29 cellular contexts compared by ENCODE assay signal in the genomic region with DNA sequence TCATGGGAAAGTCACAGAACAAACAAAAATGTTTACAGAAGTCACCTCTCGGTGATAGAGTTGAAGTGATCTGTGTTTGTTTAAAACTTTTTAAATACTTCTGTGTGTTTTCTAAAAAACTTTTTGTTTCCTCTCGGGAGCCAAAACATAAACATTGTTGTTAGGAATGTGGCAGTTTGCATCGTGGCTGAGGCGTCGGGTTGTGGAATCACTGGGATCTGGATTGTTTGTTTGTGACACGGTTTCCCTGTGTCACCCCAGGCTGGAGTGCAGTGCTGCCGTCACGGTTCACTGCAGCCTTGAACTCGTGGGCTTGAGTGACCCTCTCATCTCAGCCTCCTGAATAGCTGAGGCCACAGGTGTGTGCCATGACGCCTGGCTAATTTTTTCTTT. TPM values are rescaled to one million over a fixed set of nuclear protein-coding genes. Genes with fewer than 3 reads are reported as not detected.
DNase-seq lines count a peak whose midpoint lies in the region; ATAC-seq, FAIRE-seq and TF ChIP-seq lines count a peak whose summit lies in the region.
"Had no signal": no experiment of that assay in that cellular context is flagged by ENCODE, and none has a peak within 500 bp of the region (broad histone marks: within the 10 kb centered on the region; RNA-seq: fewer than 3 reads in every experiment).

No MANE protein-coding gene starts in this region.

- peak; percentile 29 for DNase-seq in AG08396 (ENCODE audit: low spot score)
- peak in 1 of 2 experiments; percentile 65 for DNase-seq in SJSA1 (ENCODE audit: low read depth in 1 of 2, low spot score in 2 of 2)
- DNase-seq in kidney: peak; percentile 47
- no peak for DNase-seq in stimulated activated CD4-positive, alpha-beta T cell treated with anti-CD3 and anti-CD28 coated beads, Interleukin-4, amount 100 ng/mL, for 4 hours
- no peak for DNase-seq in GM10248 (ENCODE audit: extremely low spot score)
- DNase-seq in WTC11 (ENCODE audit: low spot score): no peak
- DNase-seq: ACHN; activated CD8-positive, alpha-beta T cell treated with anti-CD3 and anti-CD28 coated beads for 36 hours; activated gamma-delta T cell; activated naive CD8-positive, alpha-beta T cell treated with anti-CD3 and anti-CD28 coated beads, Interleukin-2, amount 50 U/mL, for 24 hours; activated T-cell treated with anti-CD3 and anti-CD28 coated beads for 4 hours; effector memory CD4-positive, alpha-beta T cell; left lung; MV-4-11; naive thymus-derived CD8-positive, alpha-beta T cell; NCI-H1694; NCI-H2171 treated with DMSO at 0.1 percent for 48 hours; NCI-H526 treated with DMSO at 0.1 percent for 48 hours; right lobe of liver had no signal

- peaks cover 25% of the 10 kb centered on the region for H3K9me3 Mint-ChIP-seq in WTC11
- H3K9me3 Mint-ChIP-seq: activated CD8-positive, alpha-beta T cell treated with anti-CD3 and anti-CD28 coated beads for 36 hours; T-helper 2 cell treated with Interferon-gamma antibody and Interleukin-4, amounts not matched to agents 5 μg/mL and 100 μg/mL, for 36 hours had no signal

- ATAC-seq in WTC11: no peak
- ATAC-seq in HG02852 (IDR thresholded peaks at IDR 0.05; ENCODE audit: unreplicated experiment): no peak
- ATAC-seq: activated CD8-positive, alpha-beta T cell treated with anti-CD3 and anti-CD28 coated beads for 36 hours; activated naive CD8-positive, alpha-beta T cell treated with anti-CD3 and anti-CD28 coated beads, Interleukin-2, amount 50 U/mL, for 24 hours; esophagus mucosa; HCT116; naive thymus-derived CD8-positive, alpha-beta T cell; right lobe of liver; SK-N-SH treated with all-trans-retinoic acid at 6 μM for 48 hours had no signal

- H3K4me3 ChIP-seq in SJSA1: no peak overlapping the region
- H3K4me3 ChIP-seq in kidney (ENCODE audit: low read length in 2 of 2): no peak overlapping the region
- H3K4me3 ChIP-seq in subcutaneous abdominal adipose tissue (ENCODE audit: low read depth in 1 of 5, low read length in 5 of 5): no peak overlapping the region
- H3K4me3 ChIP-seq: left lung, right lobe of liver had no signal

- intact Hi-C loops in kidney (cut with DNase I): no loop called here

- H3K9me3 ChIP-seq in SJSA1 (replicated peaks): no peaks in the 10 kb centered on the region; the same call in 1 of the 2 replicates
- H3K9me3 ChIP-seq in kidney (ENCODE audit: control insufficient read depth in 1 of 2, low read length in 2 of 2): no peaks in the 10 kb centered on the region
- no peaks in the 10 kb centered on the region for H3K9me3 ChIP-seq in subcutaneous abdominal adipose tissue (ENCODE audit: control insufficient read depth in 5 of 5, low read length in 5 of 5)
- H3K9me3 ChIP-seq: left lung, right lobe of liver had no signal

- H3K4me1 ChIP-seq in SJSA1 (replicated peaks) (peaks cover 6% of the 10 kb centered on the region), kidney (ENCODE audit: control insufficient read depth in 1 of 2, insufficient read depth in 1 of 2, low read depth in 1 of 2, low read length in 2 of 2) (peaks cover 4 to 18% of the 10 kb centered on the region in 2 donors), subcutaneous abdominal adipose tissue (ENCODE audit: control insufficient read depth in 5 of 5, insufficient read depth in 5 of 5, low read length in 5 of 5) (peaks cover 1 to 26% (median 23%) of the 10 kb centered on the region in 5 donors)
- H3K4me1 ChIP-seq: right lobe of liver had no signal

- peaks cover 10% of the 10 kb centered on the region for H3K36me3 Mint-ChIP-seq in WTC11
- H3K36me3 Mint-ChIP-seq: naive thymus-derived CD8-positive, alpha-beta T cell had no signal

- no peak overlapping the region for H3K4me3 Mint-ChIP-seq in WTC11
- H3K4me3 Mint-ChIP-seq: activated CD8-positive, alpha-beta T cell treated with anti-CD3 and anti-CD28 coated beads for 36 hours; activated naive CD8-positive, alpha-beta T cell treated with anti-CD3 and anti-CD28 coated beads, Interleukin-2, amount 50 U/mL, for 24 hours; brain; naive thymus-derived CD8-positive, alpha-beta T cell; T-helper 2 cell treated with Interferon-gamma antibody and Interleukin-4, amounts not matched to agents 5 μg/mL and 100 μg/mL, for 36 hours had no signal

- no peak overlapping the region for H3K27ac Mint-ChIP-seq in WTC11
- H3K27ac Mint-ChIP-seq: activated CD8-positive, alpha-beta T cell treated with anti-CD3 and anti-CD28 coated beads for 36 hours; activated naive CD8-positive, alpha-beta T cell treated with anti-CD3 and anti-CD28 coated beads, Interleukin-2, amount 50 U/mL, for 24 hours; T-helper 2 cell treated with Interferon-gamma antibody and Interleukin-4, amounts not matched to agents 5 μg/mL and 100 μg/mL, for 36 hours had no signal

- TF ChIP-seq CTCF in kidney (IDR thresholded peaks at IDR 0.05; ENCODE audit: borderline replicate concordance, extremely low read depth, insufficient read depth): no peak
- no peak for TF ChIP-seq CTCF in GM10248 (IDR thresholded peaks at IDR 0.05; ENCODE audit: control extremely low read depth, extremely low read depth, low read depth, missing control alignments)
- TF ChIP-seq CTCF in WTC11 (IDR thresholded peaks at IDR 0.05): no peak

- CTCF ChIA-PET in GM10248 (lab: Yijun Ruan, JAX) (no interaction called here), WTC11 (lab: Charles Lee) (interaction anchor here (1.8 kb wide), 1 partner anchor 16 kb away, joined by 8 read pairs; no protein-coding TSS in a partner anchor)

- H3K36me3 ChIP-seq in SJSA1 (no peaks in the 10 kb centered on the region), kidney (ENCODE audit: control insufficient read depth in 1 of 2, insufficient read depth in 2 of 2, low read length in 2 of 2) (no peaks in the 10 kb centered on the region), subcutaneous abdominal adipose tissue (ENCODE audit: control insufficient read depth in 5 of 5, insufficient read depth in 5 of 5, low read length in 5 of 5) (no peaks in the 10 kb centered on the region)
- H3K36me3 ChIP-seq: left lung, right lobe of liver had no signal

- H3K9ac ChIP-seq in kidney (ENCODE audit: low read length in 2 of 2) (no peak overlapping the region), subcutaneous abdominal adipose tissue (ENCODE audit: low read length in 5 of 5) (peak overlapping the region in 1 of 5 donors; percentile 16)
- H3K9ac ChIP-seq: KMS-11 had no signal

- H3K4me1 Mint-ChIP-seq in WTC11: no peaks in the 10 kb centered on the region
- H3K4me1 Mint-ChIP-seq: activated naive CD8-positive, alpha-beta T cell treated with anti-CD3 and anti-CD28 coated beads, Interleukin-2, amount 50 U/mL, for 24 hours; naive thymus-derived CD8-positive, alpha-beta T cell had no signal

- peak overlapping the region; percentile 21; the same call in 1 of the 2 replicates for H3K27ac ChIP-seq in SJSA1
- peak overlapping the region; percentile 60 to 80 for H3K27ac ChIP-seq in kidney (ENCODE audit: low read depth in 2 of 2, low read length in 2 of 2)
- H3K27ac ChIP-seq in subcutaneous abdominal adipose tissue (ENCODE audit: low read depth, low read length): peak overlapping the region; percentile 75
- H3K27ac ChIP-seq: C4-2B, KMS-11, right lobe of liver had no signal

- H3K27me3 ChIP-seq in SJSA1 (replicated peaks) (no peaks in the 10 kb centered on the region), subcutaneous abdominal adipose tissue (ENCODE audit: control insufficient read depth in 5 of 5, insufficient read depth in 4 of 5, low read length in 5 of 5) (no peaks in the 10 kb centered on the region)
- H3K27me3 ChIP-seq: left lung, right lobe of liver had no signal

- no peaks in the 10 kb centered on the region; the same call in 1 of the 2 replicates for H3K27me3 Mint-ChIP-seq in WTC11 (ENCODE audit: low read depth)
- H3K27me3 Mint-ChIP-seq: activated CD8-positive, alpha-beta T cell treated with anti-CD3 and anti-CD28 coated beads for 36 hours; activated naive CD8-positive, alpha-beta T cell treated with anti-CD3 and anti-CD28 coated beads, Interleukin-2, amount 50 U/mL, for 24 hours had no signal

- POLR2A ChIA-PET in GM10248 (lab: Yijun Ruan, JAX) (no interaction called here), WTC11 (lab: Charles Lee) (no interaction called here)

- no peak for FAIRE-seq in kidney (lab: Jason Lieb, UNC)
- FAIRE-seq: G401.6 had no signal

TF ChIP-seq in WTC11, 78 proteins besides CTCF, POLR2A, EP300 and RAD21 (continues in another document):
- TF ChIP-seq, protein P1, sequence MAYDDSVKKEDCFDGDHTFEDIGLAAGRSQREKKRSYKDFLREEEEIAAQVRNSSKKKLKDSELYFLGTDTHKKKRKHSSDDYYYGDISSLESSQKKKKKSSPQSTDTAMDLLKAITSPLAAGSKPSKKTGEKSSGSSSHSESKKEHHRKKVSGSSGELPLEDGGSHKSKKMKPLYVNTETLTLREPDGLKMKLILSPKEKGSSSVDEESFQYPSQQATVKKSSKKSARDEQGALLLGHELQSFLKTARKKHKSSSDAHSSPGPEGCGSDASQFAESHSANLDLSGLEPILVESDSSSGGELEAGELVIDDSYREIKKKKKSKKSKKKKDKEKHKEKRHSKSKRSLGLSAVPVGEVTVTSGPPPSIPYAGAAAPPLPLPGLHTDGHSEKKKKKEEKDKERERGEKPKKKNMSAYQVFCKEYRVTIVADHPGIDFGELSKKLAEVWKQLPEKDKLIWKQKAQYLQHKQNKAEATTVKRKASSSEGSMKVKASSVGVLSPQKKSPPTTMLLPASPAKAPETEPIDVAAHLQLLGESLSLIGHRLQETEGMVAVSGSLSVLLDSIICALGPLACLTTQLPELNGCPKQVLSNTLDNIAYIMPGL (CRISPR knock-in tag; IDR thresholded peaks at IDR 0.05): no peak
- TF ChIP-seq ZNF416 (CRISPR knock-in tag; IDR thresholded peaks at IDR 0.05): no peak
- TF ChIP-seq PRRX2 (CRISPR knock-in tag; IDR thresholded peaks at IDR 0.05): no peak
- TF ChIP-seq, protein P2, sequence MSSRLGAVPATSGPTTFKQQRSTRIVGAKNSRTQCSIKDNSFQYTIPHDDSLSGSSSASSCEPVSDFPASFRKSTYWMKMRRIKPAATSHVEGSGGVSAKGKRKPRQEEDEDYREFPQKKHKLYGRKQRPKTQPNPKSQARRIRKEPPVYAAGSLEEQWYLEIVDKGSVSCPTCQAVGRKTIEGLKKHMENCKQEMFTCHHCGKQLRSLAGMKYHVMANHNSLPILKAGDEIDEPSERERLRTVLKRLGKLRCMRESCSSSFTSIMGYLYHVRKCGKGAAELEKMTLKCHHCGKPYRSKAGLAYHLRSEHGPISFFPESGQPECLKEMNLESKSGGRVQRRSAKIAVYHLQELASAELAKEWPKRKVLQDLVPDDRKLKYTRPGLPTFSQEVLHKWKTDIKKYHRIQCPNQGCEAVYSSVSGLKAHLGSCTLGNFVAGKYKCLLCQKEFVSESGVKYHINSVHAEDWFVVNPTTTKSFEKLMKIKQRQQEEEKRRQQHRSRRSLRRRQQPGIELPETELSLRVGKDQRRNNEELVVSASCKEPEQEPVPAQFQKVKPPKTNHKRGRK (CRISPR knock-in tag; IDR thresholded peaks at IDR 0.05; ENCODE audit: borderline replicate concordance): no peak
- no peak for TF ChIP-seq SMAD3 (CRISPR knock-in tag; IDR thresholded peaks at IDR 0.05; ENCODE audit: borderline replicate concordance)
- TF ChIP-seq JAZF1 (CRISPR knock-in tag; IDR thresholded peaks at IDR 0.05): no peak

RNA-seq across cellular contexts. Expression of a gene that starts 29.0 kb away (rescaled TPM):
- total RNA-seq in SJSA1 (2014; rRNA removed; shearing (Covaris generic)): 115 and 122 TPM in 2 replicates
- total RNA-seq in kidney: 168 TPM
- polyA plus RNA-seq in kidney (ENCODE audit: insufficient read depth, low read depth, low replicate concordance): 40.4 TPM
- total RNA-seq in WTC11 (2021): 149 to 158 TPM (median 156 TPM) in 3 replicates

Comparison
In these comparisons a context has a peak if more than half of its experiments do, and no peak if none do; other contexts are left out.
1. DNase-seq: peak in AG08396 (single experiment) and kidney (single experiment); none in stimulated activated CD4-positive, alpha-beta T cell treated with anti-CD3 and anti-CD28 coated beads, Interleukin-4, amount 100 ng/mL, for 4 hours (0 of 2), GM10248 (single experiment) and WTC11 (single experiment).
2. H3K27ac ChIP-seq: peak in every context shown above with its lines; median percentile 75 in subcutaneous abdominal adipose tissue; 70 in kidney; 21 in SJSA1.